Comparison of ENCODE assay signal across 3 cellular contexts in the genomic region with DNA sequence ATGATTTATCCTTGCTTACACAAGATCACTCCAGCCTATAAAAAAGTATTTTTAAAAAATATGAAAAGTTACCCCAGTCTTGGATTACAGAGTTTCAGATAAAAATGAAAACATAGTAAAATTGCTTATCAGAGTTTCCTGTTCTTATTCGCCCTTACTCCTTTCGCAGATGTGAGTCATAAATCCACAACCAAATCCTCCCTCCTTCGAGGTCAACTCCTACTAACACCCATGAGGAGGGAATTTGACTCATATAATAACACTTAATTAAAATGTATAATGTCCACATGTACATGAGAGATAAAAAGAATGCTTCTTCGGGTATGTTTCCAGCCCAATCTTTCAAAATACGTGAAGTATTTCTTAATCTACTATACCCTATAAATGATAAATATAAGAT. TPM values are rescaled to one million over a fixed set of nuclear protein-coding genes. Genes with fewer than 3 reads are reported as not detected.
"Had no signal": no experiment of that assay in that cellular context is flagged by ENCODE, and none has a peak within 500 bp of the region (broad histone marks: within the 10 kb centered on the region; RNA-seq: fewer than 3 reads in every experiment).

No MANE protein-coding gene starts in this region.

RNA-seq across cellular contexts. Expression of a gene that starts 23.9 kb away (rescaled TPM):
- total RNA-seq: activated CD4-positive, alpha-beta memory T cell treated with anti-CD3 and anti-CD28 coated beads for 36 hours had no signal
- polyA plus RNA-seq: aorta, cardiac muscle cell had no signal
